ENCODE assay signal across 10 cellular contexts in the genomic region with DNA sequence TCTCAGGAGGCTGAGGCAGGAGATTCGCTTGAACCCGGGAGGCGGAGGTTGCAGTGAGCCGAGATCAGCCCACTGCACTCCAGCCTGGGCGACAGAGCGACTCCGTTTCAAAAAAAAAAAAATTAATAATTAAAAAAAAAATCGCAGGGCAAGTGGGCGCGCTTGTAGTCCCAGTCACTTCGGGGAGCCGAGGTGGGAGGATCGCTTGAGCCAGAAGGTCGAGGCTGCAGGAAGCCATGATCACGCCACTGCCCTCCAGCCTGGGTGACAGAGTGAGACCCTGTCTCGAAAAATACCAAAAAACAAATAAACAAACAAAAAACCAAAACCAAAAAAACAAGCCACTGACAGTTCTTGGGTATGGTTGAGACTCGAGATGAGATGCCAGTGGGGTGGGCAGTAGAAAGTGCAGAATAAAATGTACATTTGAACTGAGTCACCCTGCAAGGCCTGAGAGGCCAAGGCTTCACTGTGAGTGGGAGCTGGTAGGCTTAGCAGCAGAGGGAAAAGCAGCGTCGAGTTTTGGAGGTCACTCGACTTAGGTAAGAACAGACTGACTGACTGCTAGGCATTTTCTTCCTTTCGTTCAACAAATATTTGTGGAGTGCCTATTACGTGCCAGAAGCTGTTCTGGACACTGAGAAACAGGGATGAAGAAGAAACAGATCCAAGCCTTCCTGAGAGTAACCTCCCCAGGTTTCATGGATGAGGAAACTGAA. TPM values are rescaled to one million over a fixed set of nuclear protein-coding genes. Genes with fewer than 3 reads are reported as not detected.
DNase-seq lines count a peak whose midpoint lies in the region; ATAC-seq and TF ChIP-seq lines count a peak whose summit lies in the region.
"Had no signal": no experiment of that assay in that cellular context is flagged by ENCODE, and none has a peak within 500 bp of the region (broad histone marks: within the 10 kb centered on the region; RNA-seq: fewer than 3 reads in every experiment).

No MANE protein-coding gene starts in this region.

- peak overlapping the region in 1 of 2 donors; percentile 72 for H3K4me3 ChIP-seq in CD4-positive, alpha-beta memory T cell (ENCODE audit: low read length in 2 of 2)
- peak overlapping the region; percentile 85 for H3K4me3 ChIP-seq in kidney epithelial cell (ENCODE audit: low read depth, low read length)

- peaks cover 0 to 2% (median 0%) of the 10 kb centered on the region in 8 donors for H3K9me3 Mint-ChIP-seq in CD4-positive, alpha-beta memory T cell
- no peaks in the 10 kb centered on the region for H3K9me3 Mint-ChIP-seq in activated naive CD8-positive, alpha-beta T cell (ENCODE audit: low read depth)
- no peaks in the 10 kb centered on the region for H3K9me3 Mint-ChIP-seq in stimulated activated naive CD8-positive, alpha-beta T cell treated with anti-CD3 and anti-CD28 coated beads, Interleukin-15, Interleukin-2, amounts not matched to agents 100 ng/mL and 50 ng/mL, for 24 hours

- H3K4me3 Mint-ChIP-seq in CD4-positive, alpha-beta memory T cell = peak overlapping the region; percentile 98 to 99 (median 98)
- peak overlapping the region; percentile 96 for H3K4me3 Mint-ChIP-seq in activated naive CD8-positive, alpha-beta T cell
- H3K4me3 Mint-ChIP-seq in stimulated activated naive CD8-positive, alpha-beta T cell treated with anti-CD3 and anti-CD28 coated beads, Interleukin-15, Interleukin-2, amounts not matched to agents 100 ng/mL and 50 ng/mL, for 24 hours = peak overlapping the region; percentile 95

- intact Hi-C loops in CD4-positive, alpha-beta memory T cell (cut with micrococcal nuclease) = loop anchor here (1.0 to 10.0 kb wide), 4 partner anchors 10 to 1109 kb away; no protein-coding TSS in a partner anchor

- H3K36me3 Mint-ChIP-seq in CD4-positive, alpha-beta memory T cell = peaks cover 14 to 37% of the 10 kb centered on the region in 2 donors
- H3K36me3 Mint-ChIP-seq in activated naive CD8-positive, alpha-beta T cell = peaks cover 15% of the 10 kb centered on the region
- H3K36me3 Mint-ChIP-seq in stimulated activated naive CD8-positive, alpha-beta T cell treated with anti-CD3 and anti-CD28 coated beads, Interleukin-15, Interleukin-2, amounts not matched to agents 100 ng/mL and 50 ng/mL, for 24 hours (ENCODE audit: low read depth) = peaks cover 40% of the 10 kb centered on the region

- ATAC-seq in HG03103 (IDR thresholded peaks at IDR 0.05; ENCODE audit: low read depth, unreplicated experiment) = peak; percentile 1

- POLR2A ChIA-PET in CD4-positive, alpha-beta memory T cell (lab: Charles Lee; ENCODE audit: partially characterized antibody) = interaction anchor here (0.6 to 7.3 kb wide), 28 partner anchors 9 to 1316 kb away, joined by 3 to 266 read pairs (median 5); partner anchors contain the start of genes GTF2H1, HPS5, RPS13 and SPTY2D1

- DNase-seq in CD4-positive, alpha-beta memory T cell = no peak
- DNase-seq in kidney epithelial cell (ENCODE audit: low read depth) (no peak), NCI-H82 treated with DMSO at 0.1 percent for 48 hours (lab: John Stamatoyannopoulos, UW; ENCODE audit: unreplicated experiment) (no peak), NCI-H128 (lab: John Stamatoyannopoulos, UW; ENCODE audit: unreplicated experiment) (no peak), OCI-M2 (lab: John Stamatoyannopoulos, UW; ENCODE audit: unreplicated experiment) (no peak)

- H3K27ac ChIP-seq in CD4-positive, alpha-beta memory T cell (ENCODE audit: low read depth, low read length) = peak overlapping the region; percentile 88

- H3K4me1 Mint-ChIP-seq in CD4-positive, alpha-beta memory T cell = peaks cover 12 to 59% (median 23%) of the 10 kb centered on the region in 4 donors
- peaks cover 38% of the 10 kb centered on the region for H3K4me1 Mint-ChIP-seq in activated naive CD8-positive, alpha-beta T cell (ENCODE audit: low read depth)
- peaks cover 69% of the 10 kb centered on the region for H3K4me1 Mint-ChIP-seq in stimulated activated naive CD8-positive, alpha-beta T cell treated with anti-CD3 and anti-CD28 coated beads, Interleukin-15, Interleukin-2, amounts not matched to agents 100 ng/mL and 50 ng/mL, for 24 hours (ENCODE audit: low read depth)

- peaks cover 0 to 2% of the 10 kb centered on the region in 2 donors for H3K27me3 Mint-ChIP-seq in CD4-positive, alpha-beta memory T cell
- H3K27me3 Mint-ChIP-seq in activated naive CD8-positive, alpha-beta T cell = no peaks in the 10 kb centered on the region
- no peaks in the 10 kb centered on the region for H3K27me3 Mint-ChIP-seq in stimulated activated naive CD8-positive, alpha-beta T cell treated with anti-CD3 and anti-CD28 coated beads, Interleukin-15, Interleukin-2, amounts not matched to agents 100 ng/mL and 50 ng/mL, for 24 hours

- peaks cover 18% of the 10 kb centered on the region for H3K36me3 ChIP-seq in CD4-positive, alpha-beta memory T cell (ENCODE audit: insufficient read depth, low read length)
- no peaks in the 10 kb centered on the region for H3K36me3 ChIP-seq in kidney epithelial cell (ENCODE audit: control insufficient read depth, insufficient read depth, low read length)

- H3K4me1 ChIP-seq in CD4-positive, alpha-beta memory T cell (ENCODE audit: insufficient read depth, low read length) = peaks cover 33% of the 10 kb centered on the region

- no peaks in the 10 kb centered on the region for H3K27me3 ChIP-seq in CD4-positive, alpha-beta memory T cell (ENCODE audit: insufficient read depth, low read length)
- H3K27me3 ChIP-seq in kidney epithelial cell (ENCODE audit: control insufficient read depth, insufficient read depth, low read length) = no peaks in the 10 kb centered on the region

- CTCF ChIA-PET in CD4-positive, alpha-beta memory T cell (lab: Charles Lee; ENCODE audit: partially characterized antibody) = interaction anchor here (0.7 to 4.5 kb wide), 5 partner anchors 11 to 328 kb away, joined by 4 to 48 read pairs (median 6); no protein-coding TSS in a partner anchor

- peak overlapping the region; percentile 97 to 99 (median 98) for H3K27ac Mint-ChIP-seq in CD4-positive, alpha-beta memory T cell
- H3K27ac Mint-ChIP-seq in activated naive CD8-positive, alpha-beta T cell = peak overlapping the region; percentile 98
- peak overlapping the region; percentile 99 for H3K27ac Mint-ChIP-seq in stimulated activated naive CD8-positive, alpha-beta T cell treated with anti-CD3 and anti-CD28 coated beads, Interleukin-15, Interleukin-2, amounts not matched to agents 100 ng/mL and 50 ng/mL, for 24 hours

- TF ChIP-seq CTCF in kidney epithelial cell (IDR thresholded peaks at IDR 0.05; ENCODE audit: insufficient read depth, low read length, poor library complexity, severe bottlenecking) = no peak

- no peaks in the 10 kb centered on the region for H3K9me3 ChIP-seq in CD4-positive, alpha-beta memory T cell (ENCODE audit: control insufficient read depth in 1 of 2, low read length in 2 of 2)

RNA-seq across cellular contexts. Expression of gene LDHA, which starts 0.6 kb away (rescaled TPM):
- 100 to 1,000 TPM; 131 to 135 TPM for total RNA-seq in CD4-positive, alpha-beta memory T cell
- polyA plus RNA-seq in CD4-positive, alpha-beta memory T cell = 100 to 1,000 TPM; 556 to 720 TPM
- 269 and 279 TPM in 2 replicates for total RNA-seq in kidney epithelial cell

RNA-seq across cellular contexts. Expression of gene LDHC, which starts 18.4 kb away (rescaled TPM):
- not detected for total RNA-seq in CD4-positive, alpha-beta memory T cell
- polyA plus RNA-seq in CD4-positive, alpha-beta memory T cell = not detected
- total RNA-seq in kidney epithelial cell = 0.82 and 2.6 TPM in 2 replicates
- total RNA-seq: HT1080, lung microvascular endothelial cell had no signal
